In genomic region chr17:40109471-40109824, GRCh38 we compare ENCODE assay signal across 9 cellular contexts. TPM values are rescaled to one million over a fixed set of nuclear protein-coding genes. Genes with fewer than 3 reads are reported as not detected.
DNase-seq lines count a peak whose midpoint lies in the region; ATAC-seq, FAIRE-seq and TF ChIP-seq lines count a peak whose summit lies in the region.
"Had no signal": no experiment of that assay in that cellular context is flagged by ENCODE, and none has a peak within 500 bp of the region (broad histone marks: within the 10 kb centered on the region; RNA-seq: fewer than 3 reads in every experiment).

No MANE protein-coding gene starts in this region.

- H3K4me3 ChIP-seq in DND-41 (ENCODE audit: low read depth in 1 of 2, low read length in 2 of 2): no peak overlapping the region
- no peak overlapping the region for H3K4me3 ChIP-seq in OCI-LY7 (ENCODE audit: low read depth, low read length, poor library complexity, severe bottlenecking)
- H3K4me3 ChIP-seq in H1 (ENCODE audit: extremely low read depth in 1 of 4, insufficient read depth in 2 of 4, low read depth in 3 of 4, low read length in 4 of 4): no peak overlapping the region
- H3K4me3 ChIP-seq in osteoblast (ENCODE audit: insufficient read depth, low read length): no peak overlapping the region

- 0 out of 2 replicates have a peak overlapping the region, but pooled peaks have one; percentile 43 for H2BK20ac ChIP-seq in H1 (ENCODE audit: low read length)

- CTCF ChIA-PET in OCI-LY7 (lab: Charles Lee; ENCODE audit: unreplicated experiment) (interaction anchor here (1.0 kb wide), 1 partner anchor 9 kb away, joined by 3 read pairs; the partner anchor contains the start of gene NR1D1), H1 (lab: Charles Lee; ENCODE audit: partially characterized antibody) (interaction anchor here (0.5 to 8.9 kb wide), 14 partner anchors 8 to 1671 kb away, joined by 3 to 135 read pairs (median 36); partner anchors contain the start of genes MSL1, NR1D1 and THRA)

- H4K8ac ChIP-seq in H1 (ENCODE audit: extremely low read depth, insufficient read depth, low read length): no peak overlapping the region

- H3K18ac ChIP-seq in H1 (ENCODE audit: extremely low read depth, low read length): peak overlapping the region; percentile 62; the same call in 1 of the 2 replicates

- DNase-seq in DND-41 (no peak), OCI-LY7 (ENCODE audit: low spot score) (no peak), H1 (ENCODE audit: low read depth in 1 of 2, low spot score in 2 of 2) (no peak), osteoblast (ENCODE audit: insufficient read length, low spot score, missing footprints) (no peak), NCI-H128 (lab: John Stamatoyannopoulos, UW; ENCODE audit: unreplicated experiment) (no peak), NCI-H69 (lab: John Stamatoyannopoulos, UW) (no peak), retina (no peak), NCI-H2171 treated with DMSO at 0.1 percent for 48 hours (lab: John Stamatoyannopoulos, UW) (no peak)
- DNase-seq: NCI-H226 had no signal

- no peaks in the 10 kb centered on the region for H3K36me3 ChIP-seq in DND-41 (ENCODE audit: insufficient read depth, low read length)
- H3K36me3 ChIP-seq in OCI-LY7 (ENCODE audit: insufficient read depth, low read length): no peaks in the 10 kb centered on the region
- no peaks in the 10 kb centered on the region for H3K36me3 ChIP-seq in H1 (ENCODE audit: control insufficient read depth in 2 of 4, insufficient read depth in 4 of 4, low read length in 3 of 4)
- H3K36me3 ChIP-seq in osteoblast (ENCODE audit: insufficient read depth, low read length): no peaks in the 10 kb centered on the region

- H2BK5ac ChIP-seq in H1 (ENCODE audit: low read depth, low read length): no peak overlapping the region

- no peak overlapping the region for H3K4ac ChIP-seq in H1 (replicated peaks; ENCODE audit: insufficient read length, low read depth, low read length)

- TF ChIP-seq CTCF in DND-41 (IDR thresholded peaks at IDR 0.05; ENCODE audit: borderline replicate concordance, extremely low read depth, low read length, poor library complexity, severe bottlenecking) (peak; percentile 51), OCI-LY7 (conservative IDR thresholded peaks at IDR 0.05; ENCODE audit: low read length) (peak; percentile 31; the same call in 1 of the 2 replicates), H1 (IDR thresholded peaks at IDR 0.05; ENCODE audit: control extremely low read depth in 1 of 3, insufficient read depth in 1 of 3, low read depth in 1 of 3, low read length in 3 of 3) (peak in 1 of 3 experiments; percentile 25; a peak in 1 of 4 replicates), osteoblast (IDR thresholded peaks at IDR 0.05; ENCODE audit: extremely low read depth, low read depth, low read length) (peak; percentile 21)

- H3K9me2 ChIP-seq in OCI-LY7 (ENCODE audit: insufficient read depth, low read length): no peaks in the 10 kb centered on the region

- no peak overlapping the region for H2BK120ac ChIP-seq in H1 (replicated peaks; ENCODE audit: low read depth, low read length)

- H4K20me1 ChIP-seq in DND-41 (ENCODE audit: insufficient read depth, low read length): no peaks in the 10 kb centered on the region
- H4K20me1 ChIP-seq in OCI-LY7 (ENCODE audit: insufficient read depth, low read length): no peaks in the 10 kb centered on the region
- no peaks in the 10 kb centered on the region for H4K20me1 ChIP-seq in H1 (replicated peaks in 1 of 2; ENCODE audit: control insufficient read depth in 1 of 2, insufficient read depth in 2 of 2, low read length in 2 of 2)
- H4K20me1 ChIP-seq in osteoblast (ENCODE audit: insufficient read depth, low read length): no peaks in the 10 kb centered on the region

- no peak overlapping the region for H3K23ac ChIP-seq in H1 (ENCODE audit: insufficient read length)

- no peaks in the 10 kb centered on the region for H3K23me2 ChIP-seq in H1 (ENCODE audit: low read depth, low read length)

- no peak overlapping the region for H3K27ac ChIP-seq in DND-41 (ENCODE audit: low read length)
- no peak overlapping the region for H3K27ac ChIP-seq in OCI-LY7 (ENCODE audit: low read depth, low read length, poor library complexity, severe bottlenecking)
- H3K27ac ChIP-seq in H1 (ENCODE audit: low read depth, low read length): no peak overlapping the region
- no peak overlapping the region for H3K27ac ChIP-seq in osteoblast (ENCODE audit: low read depth, low read length)

- BruUV-seq in OCI-LY7 (replicated peaks; lab: Mats Ljungman, UMichigan): no TSS peak

- no peak overlapping the region for H2BK15ac ChIP-seq in H1 (ENCODE audit: low read length)

- H3K9ac ChIP-seq in DND-41 (ENCODE audit: low read depth, low read length) (no peak overlapping the region), H1 (replicated peaks in 1 of 4; ENCODE audit: extremely low read depth in 1 of 4, low read depth in 3 of 4, low read length in 3 of 4) (no peak overlapping the region)

- no peaks in the 10 kb centered on the region for H3K79me1 ChIP-seq in H1 (ENCODE audit: low read depth, low read length)

- H3K27me3 ChIP-seq in DND-41 (ENCODE audit: insufficient read depth, low read length, poor library complexity) (no peaks in the 10 kb centered on the region), H1 (replicated peaks in 1 of 4; ENCODE audit: control insufficient read depth in 3 of 4, extremely low read depth in 1 of 4, insufficient read depth in 3 of 4, low read length in 3 of 4) (peaks cover 0 to 26% (median 19%) of the 10 kb centered on the region in 4 experiments; a peak in 6 of 7 replicates), osteoblast (ENCODE audit: insufficient read depth, low read length) (no peaks in the 10 kb centered on the region)

- TF ChIP-seq POLR2A in H1 (IDR thresholded peaks at IDR 0.05; ENCODE audit: control extremely low read depth in 1 of 2, low read depth in 2 of 2, low read length in 2 of 2): no peak

- intact Hi-C loops in OCI-LY7 (cut with micrococcal nuclease; ENCODE audit: unreplicated experiment): no loop called here

- H4K91ac ChIP-seq in H1 (replicated peaks; ENCODE audit: insufficient read length, low read length): no peak overlapping the region

- H2AK5ac ChIP-seq in H1 (ENCODE audit: low read depth, low read length): no peak overlapping the region

- no peak overlapping the region for H3K14ac ChIP-seq in H1 (ENCODE audit: insufficient read length)

- H3K4me2 ChIP-seq in DND-41 (ENCODE audit: insufficient read depth, low read length) (no peak overlapping the region), OCI-LY7 (ENCODE audit: low read length) (no peak overlapping the region), H1 (ENCODE audit: insufficient read depth in 1 of 2, low read depth in 2 of 2, low read length in 2 of 2) (peak overlapping the region in 1 of 2 experiments; percentile 58; a peak in 1 of 4 replicates), osteoblast (ENCODE audit: insufficient read depth, low read length) (no peak overlapping the region)

- POLR2A ChIA-PET in OCI-LY7 (lab: Charles Lee) (interaction anchor here (0.7 to 1.2 kb wide), 2 partner anchors 9 to 84 kb away, joined by 3 to 4 read pairs; partner anchors contain the start of gene NR1D1), H1 (lab: Charles Lee; ENCODE audit: partially characterized antibody) (interaction anchor here (0.8 to 16.7 kb wide), 8 partner anchors 12 to 48 kb away, joined by 3 to 399 read pairs (median 4); partner anchors contain the start of genes CASC3, MSL1 and NR1D1)

- H3K79me2 ChIP-seq in DND-41 (ENCODE audit: insufficient read depth, low read length): no peaks in the 10 kb centered on the region
- no peaks in the 10 kb centered on the region for H3K79me2 ChIP-seq in OCI-LY7 (ENCODE audit: insufficient read depth, low read depth, low read length)
- H3K79me2 ChIP-seq in H1 (ENCODE audit: control insufficient read depth in 1 of 2, insufficient read depth in 2 of 2, low read length in 2 of 2): no peaks in the 10 kb centered on the region
- H3K79me2 ChIP-seq in osteoblast (ENCODE audit: insufficient read depth, low read length): no peaks in the 10 kb centered on the region

- FAIRE-seq in H1 (lab: Jason Lieb, UNC): no peak

- H2AFZ ChIP-seq in DND-41 (ENCODE audit: low read depth, low read length): no peak overlapping the region; the same call in 1 of the 2 replicates
- H2AFZ ChIP-seq in OCI-LY7 (ENCODE audit: low read length): no peak overlapping the region
- no peak overlapping the region for H2AFZ ChIP-seq in H1 (ENCODE audit: low read length)
- H2AFZ ChIP-seq in osteoblast (ENCODE audit: low read length): no peak overlapping the region

- peak in 1 of 2 experiments; percentile 18; a peak in 1 of 4 replicates for TF ChIP-seq RAD21 in H1 (IDR thresholded peaks at IDR 0.05 in 1 of 2, conservative IDR thresholded peaks at IDR 0.05 in 1 of 2; ENCODE audit: low read depth in 2 of 2, low read length in 2 of 2)

- no peaks in the 10 kb centered on the region for H3K9me3 ChIP-seq in DND-41 (ENCODE audit: insufficient read depth, low read length, severe bottlenecking)
- no peaks in the 10 kb centered on the region for H3K9me3 ChIP-seq in OCI-LY7 (ENCODE audit: low read length)
- no peaks in the 10 kb centered on the region for H3K9me3 ChIP-seq in H1 (ENCODE audit: insufficient read depth in 2 of 2, low read depth in 1 of 2, low read length in 1 of 2)
- H3K9me3 ChIP-seq in osteoblast (ENCODE audit: low read depth, low read length): no peaks in the 10 kb centered on the region

- WGBS in H1 (ENCODE audit: extremely low coverage in 1 of 2, insufficient coverage in 1 of 2, insufficient read length in 1 of 2, insufficient replicate concordance in 2 of 2, low coverage in 1 of 2, low lambda C conversion rate in 2 of 2, missing lambda C conversion rate in 1 of 2), 2 experiments: 73% methylated on average over 2 of the region's 3 CpGs; no CpG with 5 or more reads in 1 of the 2 experiments

- H4K5ac ChIP-seq in H1 (ENCODE audit: insufficient read length, low read depth, low read length): no peak overlapping the region

- H3K56ac ChIP-seq in H1 (replicated peaks; ENCODE audit: insufficient read length, low read depth, low read length): no peak overlapping the region

- no peak for TF ChIP-seq EP300 in H1 (IDR thresholded peaks at IDR 0.05; ENCODE audit: borderline replicate concordance in 1 of 2, low read depth in 2 of 2, low read length in 2 of 2)

- 0 out of 2 replicates have a peak overlapping the region, but pooled peaks have one; percentile 22 for H2BK12ac ChIP-seq in H1 (ENCODE audit: low read depth, low read length)

- ATAC-seq in DND-41 (ENCODE audit: insufficient read depth, low read depth): no peak

- peaks cover 58% of the 10 kb centered on the region for H3K4me1 ChIP-seq in DND-41 (ENCODE audit: insufficient read depth, low read length)
- peaks cover 60% of the 10 kb centered on the region for H3K4me1 ChIP-seq in OCI-LY7 (ENCODE audit: insufficient read depth, low read length, poor library complexity, severe bottlenecking)
- H3K4me1 ChIP-seq in H1 (replicated peaks in 1 of 4; ENCODE audit: control insufficient read depth in 3 of 4, insufficient read depth in 4 of 4, low read length in 3 of 4): peaks cover 42 to 54% (median 45%) of the 10 kb centered on the region in 4 experiments
- H3K4me1 ChIP-seq in osteoblast (ENCODE audit: insufficient read depth, low read length): peaks cover 64% of the 10 kb centered on the region

RNA-seq across cellular contexts. Expression of gene NR1D1, which starts 9.1 kb away (rescaled TPM):
- total RNA-seq in OCI-LY7 (2014; rRNA removed; shearing (Covaris generic)): 1.7 and 2.3 TPM in 2 replicates
- 7.0 and 8.7 TPM in 2 replicates for total RNA-seq in OCI-LY7 (2022)
- total RNA-seq in H1 (2021; fragmentation: NEBNext Ultra II Directional; extraction: Animal tissue kit (Norgen Biotek cat#: 25700)): 4.3 and 4.6 TPM in 2 replicates
- 1.5 and 3.4 TPM in 2 replicates for polyA plus RNA-seq in H1 (2011; rRNA removed)
- polyA plus RNA-seq in H1 (2011; cell fraction: cytosol; rRNA removed): 0.79 TPM
- polyA plus RNA-seq in H1 (2011; cell fraction: nucleus; rRNA removed): 4.7 TPM
- polyA plus RNA-seq in H1 (2012, experiment 1 of 2): 5.4 to 7.1 TPM (median 6.1 TPM) in 4 replicates
- 6.5 TPM for polyA plus RNA-seq in H1 (2012, experiment 2 of 2)
- 3.1 TPM for polyA plus RNA-seq in H1 (2013, experiment 1 of 2)
- polyA plus RNA-seq in H1 (2013, experiment 2 of 2): 3.0 TPM
- polyA minus RNA-seq in H1 (2011; rRNA and poly(A)+ RNA removed): 1.4 and 2.9 TPM in 2 replicates
- polyA minus RNA-seq in H1 (2011; cell fraction: cytosol; rRNA and poly(A)+ RNA removed): 2.5 TPM
- polyA minus RNA-seq in H1 (2011; cell fraction: nucleus; rRNA and poly(A)+ RNA removed): 2.7 TPM
- total RNA-seq in osteoblast: 5.1 and 7.1 TPM in 2 replicates

RNA-seq across cellular contexts. Expression of gene MSL1, which starts 12.3 kb away (rescaled TPM):
- 67.2 and 95.4 TPM in 2 replicates for total RNA-seq in OCI-LY7 (2014; rRNA removed; shearing (Covaris generic))
- total RNA-seq in OCI-LY7 (2022) (96.0 and 97.2 TPM in 2 replicates), osteoblast (53.3 and 60.1 TPM in 2 replicates)
- total RNA-seq in H1 (2021; fragmentation: NEBNext Ultra II Directional; extraction: Animal tissue kit (Norgen Biotek cat#: 25700)): 66.5 and 69.2 TPM in 2 replicates
- polyA plus RNA-seq in H1 (2011; rRNA removed): 18.2 and 24.1 TPM in 2 replicates
- 39.2 TPM for polyA plus RNA-seq in H1 (2011; cell fraction: cytosol; rRNA removed)
- polyA plus RNA-seq in H1 (2011; cell fraction: nucleus; rRNA removed): 50.9 TPM
- polyA plus RNA-seq in H1 (2012, experiment 1 of 2): 47.3 to 75.1 TPM (median 51.3 TPM) in 4 replicates
- polyA plus RNA-seq in H1 (2012, experiment 2 of 2): 24.4 TPM
- 59.8 TPM for polyA plus RNA-seq in H1 (2013, experiment 1 of 2)
- 53.4 TPM for polyA plus RNA-seq in H1 (2013, experiment 2 of 2)
- 35.9 and 42.1 TPM in 2 replicates for polyA minus RNA-seq in H1 (2011; rRNA and poly(A)+ RNA removed)
- 35.1 TPM for polyA minus RNA-seq in H1 (2011; cell fraction: cytosol; rRNA and poly(A)+ RNA removed)
- 36.6 TPM for polyA minus RNA-seq in H1 (2011; cell fraction: nucleus; rRNA and poly(A)+ RNA removed)

RNA-seq across cellular contexts. Expression of gene CASC3, which starts 30.9 kb away (rescaled TPM):
- 42.6 and 46.9 TPM in 2 replicates for total RNA-seq in OCI-LY7 (2014; rRNA removed; shearing (Covaris generic))
- total RNA-seq in OCI-LY7 (2022): 100 and 117 TPM in 2 replicates
- 114 and 116 TPM in 2 replicates for total RNA-seq in H1 (2021; fragmentation: NEBNext Ultra II Directional; extraction: Animal tissue kit (Norgen Biotek cat#: 25700))
- polyA plus RNA-seq in H1 (2011; rRNA removed): 80.2 and 85.7 TPM in 2 replicates
- 63.6 TPM for polyA plus RNA-seq in H1 (2011; cell fraction: cytosol; rRNA removed)
- polyA plus RNA-seq in H1 (2011; cell fraction: nucleus; rRNA removed): 136 TPM
- 79.5 to 94.5 TPM (median 87.8 TPM) in 4 replicates for polyA plus RNA-seq in H1 (2012, experiment 1 of 2)
- 49.9 TPM for polyA plus RNA-seq in H1 (2012, experiment 2 of 2)
- polyA plus RNA-seq in H1 (2013, experiment 1 of 2): 60.2 TPM
- 58.7 TPM for polyA plus RNA-seq in H1 (2013, experiment 2 of 2)
- 76.1 and 78.3 TPM in 2 replicates for polyA minus RNA-seq in H1 (2011; rRNA and poly(A)+ RNA removed)
- 36.5 TPM for polyA minus RNA-seq in H1 (2011; cell fraction: cytosol; rRNA and poly(A)+ RNA removed)
- 81.4 TPM for polyA minus RNA-seq in H1 (2011; cell fraction: nucleus; rRNA and poly(A)+ RNA removed)
- 40.7 and 45.2 TPM in 2 replicates for total RNA-seq in osteoblast

RNA-seq across cellular contexts. Expression of gene THRA, which starts 46.7 kb away (rescaled TPM):
- 5.4 and 9.3 TPM in 2 replicates for total RNA-seq in OCI-LY7 (2014; rRNA removed; shearing (Covaris generic))
- total RNA-seq in OCI-LY7 (2022) (3.9 and 5.1 TPM in 2 replicates), osteoblast (30.6 and 33.3 TPM in 2 replicates)
- 10.2 and 11.8 TPM in 2 replicates for total RNA-seq in H1 (2021; fragmentation: NEBNext Ultra II Directional; extraction: Animal tissue kit (Norgen Biotek cat#: 25700))
- polyA plus RNA-seq in H1 (2011; rRNA removed): 6.4 and 8.2 TPM in 2 replicates
- 7.4 TPM for polyA plus RNA-seq in H1 (2011; cell fraction: cytosol; rRNA removed)
- polyA plus RNA-seq in H1 (2011; cell fraction: nucleus; rRNA removed): 13.1 TPM
- 7.9 to 11.1 TPM (median 10.1 TPM) in 4 replicates for polyA plus RNA-seq in H1 (2012, experiment 1 of 2)
- polyA plus RNA-seq in H1 (2012, experiment 2 of 2): 7.6 TPM
- polyA plus RNA-seq in H1 (2013, experiment 1 of 2): 5.0 TPM
- 4.5 TPM for polyA plus RNA-seq in H1 (2013, experiment 2 of 2)
- polyA minus RNA-seq in H1 (2011; rRNA and poly(A)+ RNA removed): 8.4 and 11.6 TPM in 2 replicates
- 6.2 TPM for polyA minus RNA-seq in H1 (2011; cell fraction: cytosol; rRNA and poly(A)+ RNA removed)
- 4.3 TPM for polyA minus RNA-seq in H1 (2011; cell fraction: nucleus; rRNA and poly(A)+ RNA removed)

RNA-seq across cellular contexts. Expression of gene MED24, which starts 55.2 kb away (rescaled TPM):
- total RNA-seq in OCI-LY7 (2014; rRNA removed; shearing (Covaris generic)): 36.3 and 65.9 TPM in 2 replicates
- 103 and 112 TPM in 2 replicates for total RNA-seq in OCI-LY7 (2022)
- total RNA-seq in H1 (2021; fragmentation: NEBNext Ultra II Directional; extraction: Animal tissue kit (Norgen Biotek cat#: 25700)): 81.7 and 90.6 TPM in 2 replicates
- 92.7 and 120 TPM in 2 replicates for polyA plus RNA-seq in H1 (2011; rRNA removed)
- 91.0 TPM for polyA plus RNA-seq in H1 (2011; cell fraction: cytosol; rRNA removed)
- polyA plus RNA-seq in H1 (2011; cell fraction: nucleus; rRNA removed): 355 TPM
- 73.6 to 99.4 TPM (median 93.5 TPM) in 4 replicates for polyA plus RNA-seq in H1 (2012, experiment 1 of 2)
- polyA plus RNA-seq in H1 (2012, experiment 2 of 2): 83.6 TPM
- polyA plus RNA-seq in H1 (2013, experiment 1 of 2): 42.8 TPM
- polyA plus RNA-seq in H1 (2013, experiment 2 of 2): 41.6 TPM
- polyA minus RNA-seq in H1 (2011; rRNA and poly(A)+ RNA removed): 126 and 205 TPM in 2 replicates
- 93.1 TPM for polyA minus RNA-seq in H1 (2011; cell fraction: cytosol; rRNA and poly(A)+ RNA removed)
- polyA minus RNA-seq in H1 (2011; cell fraction: nucleus; rRNA and poly(A)+ RNA removed): 141 TPM
- total RNA-seq in osteoblast: 33.6 and 36.6 TPM in 2 replicates
